Comparison of ENCODE assay signal across 20 cellular contexts in genomic region chr16:53480394-53480793, GRCh38. TPM values are rescaled to one million over a fixed set of nuclear protein-coding genes. Genes with fewer than 3 reads are reported as not detected.
DNase-seq lines count a peak whose midpoint lies in the region; ATAC-seq, FAIRE-seq and TF ChIP-seq lines count a peak whose summit lies in the region.
"Had no signal": no experiment of that assay in that cellular context is flagged by ENCODE, and none has a peak within 500 bp of the region (broad histone marks: within the 10 kb centered on the region; RNA-seq: fewer than 3 reads in every experiment).

No MANE protein-coding gene starts in this region.

- peaks cover 7% of the 10 kb centered on the region for H3K9me3 ChIP-seq in CD4-positive, alpha-beta T cell (ENCODE audit: control insufficient read depth, low read length)
- H3K9me3 ChIP-seq: BLaER1, Caco-2 had no signal

- TF ChIP-seq CTCF in CD4-positive, alpha-beta T cell (IDR thresholded peaks at IDR 0.05), result no peak

- no peak for DNase-seq in activated T-cell treated with anti-CD3 and anti-CD28 coated beads, Interleukin-2, amount 50 U/mL, for 24 hours
- DNase-seq in activated T-cell treated with anti-CD3 and anti-CD28 coated beads, Interleukin-2, amount 50 U/mL, for 4 hours, result no peak
- DNase-seq in CD4-positive, alpha-beta T cell, result no peak
- DNase-seq in naive thymus-derived CD8-positive, alpha-beta T cell, result no peak
- no peak for DNase-seq in GM12892 (ENCODE audit: insufficient read length)
- no peak for DNase-seq in urothelium cell line (ENCODE audit: low spot score)
- DNase-seq: Caco-2; DMS53; KBM-7; MV-4-11; NCI-H1417; NCI-H187 treated with DMSO at 0.1 percent for 48 hours; NCI-H69; NK-92 treated with Interleukin-12 subunit alpha and Interleukin-12 subunit beta, amount 100 ng/mL, for 24 hours; SHP77 treated with DMSO at 0.1 percent for 48 hours had no signal

- no peak for ATAC-seq in activated T-cell treated with anti-CD3 and anti-CD28 coated beads, Interleukin-2, amount 50 U/mL, for 4 hours
- ATAC-seq in CD4-positive, alpha-beta T cell (ENCODE audit: poor library complexity), result no peak
- no peak for ATAC-seq in naive thymus-derived CD8-positive, alpha-beta T cell
- ATAC-seq: HCT116 had no signal

- FAIRE-seq in GM12892 (lab: Jason Lieb, UNC) (no peak), urothelium cell line (lab: Jason Lieb, UNC) (no peak)
- FAIRE-seq: A204.1, GM19239 had no signal

- peak overlapping the region; percentile 8 for H3K27ac ChIP-seq in CD4-positive, alpha-beta T cell (ENCODE audit: low read depth, low read length)
- H3K27ac ChIP-seq: BLaER1 had no signal

- H3K27ac Mint-ChIP-seq in activated T-cell treated with anti-CD3 and anti-CD28 coated beads, Interleukin-2, amount 50 U/mL, for 24 hours, result peak overlapping the region; percentile 61
- peak overlapping the region; percentile 74 for H3K27ac Mint-ChIP-seq in CD4-positive, alpha-beta T cell
- H3K27ac Mint-ChIP-seq in activated naive CD8-positive, alpha-beta T cell, result peak overlapping the region; percentile 72
- peak overlapping the region; percentile 51 to 84 (median 80) for H3K27ac Mint-ChIP-seq in naive thymus-derived CD8-positive, alpha-beta T cell

- POLR2A ChIA-PET in CD4-positive, alpha-beta T cell (lab: Charles Lee), result interaction anchor here (0.9 to 5.9 kb wide), 7 partner anchors 10 to 45 kb away, joined by 3 to 39 read pairs (median 7); partner anchors contain the start of genes AKTIP and RBL2
- POLR2A ChIA-PET in naive thymus-derived CD8-positive, alpha-beta T cell (lab: Charles Lee), result interaction anchor here (1.2 to 5.4 kb wide), 7 partner anchors 10 to 44 kb away, joined by 4 to 46 read pairs (median 8); partner anchors contain the start of genes AKTIP and RBL2

- TF ChIP-seq POLR2A in GM12892 (IDR thresholded peaks at IDR 0.05; ENCODE audit: low read depth, low read length), result no peak

- CTCF ChIA-PET in CD4-positive, alpha-beta T cell (lab: Charles Lee), result interaction anchor here (1.3 kb wide), 1 partner anchor 18 kb away, joined by 3 read pairs; no protein-coding TSS in a partner anchor

- H3K27me3 ChIP-seq in CD4-positive, alpha-beta T cell (ENCODE audit: control insufficient read depth, insufficient read depth, low read length), result no peaks in the 10 kb centered on the region
- H3K27me3 ChIP-seq: BLaER1 had no signal

- peaks cover 96% of the 10 kb centered on the region for H3K36me3 Mint-ChIP-seq in activated T-cell treated with anti-CD3 and anti-CD28 coated beads, Interleukin-2, amount 50 U/mL, for 24 hours (ENCODE audit: low read depth)
- H3K36me3 Mint-ChIP-seq in activated T-cell treated with anti-CD3 and anti-CD28 coated beads, Interleukin-2, amount 50 U/mL, for 4 hours (ENCODE audit: insufficient read depth), result peaks cover 65% of the 10 kb centered on the region
- H3K36me3 Mint-ChIP-seq in CD4-positive, alpha-beta T cell (ENCODE audit: low read depth), result peaks cover 100% of the 10 kb centered on the region
- H3K36me3 Mint-ChIP-seq in activated naive CD8-positive, alpha-beta T cell, result peaks cover 55% of the 10 kb centered on the region
- peaks cover 47 to 98% (median 85%) of the 10 kb centered on the region in 3 donors for H3K36me3 Mint-ChIP-seq in naive thymus-derived CD8-positive, alpha-beta T cell

- H3K27me3 Mint-ChIP-seq in activated T-cell treated with anti-CD3 and anti-CD28 coated beads, Interleukin-2, amount 50 U/mL, for 24 hours, result no peaks in the 10 kb centered on the region
- no peaks in the 10 kb centered on the region for H3K27me3 Mint-ChIP-seq in activated T-cell treated with anti-CD3 and anti-CD28 coated beads, Interleukin-2, amount 50 U/mL, for 4 hours (ENCODE audit: low read depth)
- no peaks in the 10 kb centered on the region for H3K27me3 Mint-ChIP-seq in CD4-positive, alpha-beta T cell
- H3K27me3 Mint-ChIP-seq in activated naive CD8-positive, alpha-beta T cell, result no peaks in the 10 kb centered on the region
- no peaks in the 10 kb centered on the region for H3K27me3 Mint-ChIP-seq in naive thymus-derived CD8-positive, alpha-beta T cell

- peaks cover 12% of the 10 kb centered on the region for H3K9me3 Mint-ChIP-seq in activated T-cell treated with anti-CD3 and anti-CD28 coated beads, Interleukin-2, amount 50 U/mL, for 24 hours
- H3K9me3 Mint-ChIP-seq in activated T-cell treated with anti-CD3 and anti-CD28 coated beads, Interleukin-2, amount 50 U/mL, for 4 hours, result peaks cover 6% of the 10 kb centered on the region
- H3K9me3 Mint-ChIP-seq in CD4-positive, alpha-beta T cell, result peaks cover 4% of the 10 kb centered on the region
- peaks cover 13% of the 10 kb centered on the region for H3K9me3 Mint-ChIP-seq in activated naive CD8-positive, alpha-beta T cell (ENCODE audit: low read depth)
- H3K9me3 Mint-ChIP-seq in naive thymus-derived CD8-positive, alpha-beta T cell, result peaks cover 0 to 29% (median 17%) of the 10 kb centered on the region in 9 donors

- H3K4me1 Mint-ChIP-seq in activated T-cell treated with anti-CD3 and anti-CD28 coated beads, Interleukin-2, amount 50 U/mL, for 24 hours (ENCODE audit: low read depth), result peaks cover 49% of the 10 kb centered on the region
- H3K4me1 Mint-ChIP-seq in activated T-cell treated with anti-CD3 and anti-CD28 coated beads, Interleukin-2, amount 50 U/mL, for 4 hours (ENCODE audit: low read depth), result peaks cover 37% of the 10 kb centered on the region
- H3K4me1 Mint-ChIP-seq in CD4-positive, alpha-beta T cell (ENCODE audit: low read depth), result peaks cover 66% of the 10 kb centered on the region
- H3K4me1 Mint-ChIP-seq in activated naive CD8-positive, alpha-beta T cell (ENCODE audit: low read depth), result peaks cover 53% of the 10 kb centered on the region
- peaks cover 24 to 56% (median 50%) of the 10 kb centered on the region in 4 donors for H3K4me1 Mint-ChIP-seq in naive thymus-derived CD8-positive, alpha-beta T cell

- intact Hi-C loops in CD4-positive, alpha-beta T cell (cut with DNase I, micrococcal nuclease), result no loop called here

- H3K4me3 Mint-ChIP-seq in activated T-cell treated with anti-CD3 and anti-CD28 coated beads, Interleukin-2, amount 50 U/mL, for 24 hours, result no peak overlapping the region
- no peak overlapping the region for H3K4me3 Mint-ChIP-seq in activated T-cell treated with anti-CD3 and anti-CD28 coated beads, Interleukin-2, amount 50 U/mL, for 4 hours
- no peak overlapping the region for H3K4me3 Mint-ChIP-seq in CD4-positive, alpha-beta T cell
- H3K4me3 Mint-ChIP-seq in activated naive CD8-positive, alpha-beta T cell, result no peak overlapping the region
- peak overlapping the region in 3 of 10 donors; percentile 9 to 27 (median 20) for H3K4me3 Mint-ChIP-seq in naive thymus-derived CD8-positive, alpha-beta T cell

RNA-seq across cellular contexts. Expression of gene AKTIP, which starts 22.6 kb away (rescaled TPM):
- 10 to 100 TPM; 22.9 to 28.6 (median 24.5) TPM for total RNA-seq in activated T-cell treated with anti-CD3 and anti-CD28 coated beads, Interleukin-2, amount 50 U/mL, for 4 hours
- 10 to 100 TPM; 51.2 to 53.3 TPM for total RNA-seq in CD4-positive, alpha-beta T cell
- 100 to 1,000 TPM; 155 to 159 TPM for total RNA-seq in naive thymus-derived CD8-positive, alpha-beta T cell
- polyA plus RNA-seq in naive thymus-derived CD8-positive, alpha-beta T cell, result 100 to 1,000 TPM in 2 of 3 donors, 10 to 100 TPM in 1; 60.3 to 124 (median 114) TPM
- 17.8 TPM for polyA plus RNA-seq in GM12892 (2012; ENCODE audit: missing spikeins)

RNA-seq across cellular contexts. Expression of gene RBL2, which starts 46.1 kb away (rescaled TPM):
- total RNA-seq in activated T-cell treated with anti-CD3 and anti-CD28 coated beads, Interleukin-2, amount 50 U/mL, for 4 hours, result 10 to 100 TPM; 26.6 to 31.6 (median 29.8) TPM
- 100 to 1,000 TPM; 102 TPM for total RNA-seq in CD4-positive, alpha-beta T cell
- 100 to 1,000 TPM; 593 to 608 TPM for total RNA-seq in naive thymus-derived CD8-positive, alpha-beta T cell
- polyA plus RNA-seq in naive thymus-derived CD8-positive, alpha-beta T cell, result 100 to 1,000 TPM; 245 to 302 (median 262) TPM
- 36.1 TPM for polyA plus RNA-seq in GM12892 (2012; ENCODE audit: missing spikeins)

Comparison
In these comparisons a context has a peak if more than half of its experiments do, and no peak if none do; other contexts are left out.
1. RNA of gene RBL2, which starts 46.1 kb away (total RNA-seq): 593 to 608 TPM in naive thymus-derived CD8-positive, alpha-beta T cell; 102 TPM in CD4-positive, alpha-beta T cell and 26.6 to 31.6 TPM in activated T-cell treated with anti-CD3 and anti-CD28 coated beads, Interleukin-2, amount 50 U/mL, for 4 hours; every median in the first group is over 4 times any median in the second.
2. Peak in every context shown above with its lines, with median percentiles within 50 percentile points of each other: H3K27ac Mint-ChIP-seq.